ENCODE assay signal across 1 cellular context in genomic region chr3:28940530-28940929, GRCh38.
A peak's percentile ranks its signal among the peaks of the same experiment; 100 is the strongest.
TF ChIP-seq lines count a peak whose summit lies in the region.

No MANE protein-coding gene starts in this region.

TF ChIP-seq in GM12878, 131 proteins besides CTCF, POLR2A, EP300 and RAD21 (continued from another document):
- TF ChIP-seq SKIL (IDR thresholded peaks at IDR 0.05; ENCODE audit: low read depth, poor library complexity, severe bottlenecking) (no peak), E2F4 (IDR thresholded peaks at IDR 0.05; ENCODE audit: low read depth, low read length) (no peak), SMC3 (IDR thresholded peaks at IDR 0.05; ENCODE audit: borderline replicate concordance, low read length) (no peak), HDAC2 (IDR thresholded peaks at IDR 0.05) (no peak), RELB (IDR thresholded peaks at IDR 0.05; ENCODE audit: low read depth) (peak; percentile 86), MLLT1 (IDR thresholded peaks at IDR 0.05) (peak; percentile 62; the same call in 1 of the 2 replicates), USF2 (IDR thresholded peaks at IDR 0.05; ENCODE audit: borderline replicate concordance, low read depth, low read length) (no peak), IRF4 (IDR thresholded peaks at IDR 0.05; ENCODE audit: low read depth, low read length) (no peak), NFIC (IDR thresholded peaks at IDR 0.05; ENCODE audit: low read depth, low read length) (peak; percentile 80), RELA (IDR thresholded peaks at IDR 0.05; ENCODE audit: borderline replicate concordance, partially characterized antibody) (no peak), KLF5 (IDR thresholded peaks at IDR 0.05; ENCODE audit: partially characterized antibody) (no peak), CHD1 (IDR thresholded peaks at IDR 0.05; ENCODE audit: low read depth, low read length) (no peak), KDM1A (IDR thresholded peaks at IDR 0.05; ENCODE audit: borderline replicate concordance) (no peak), ZBED1 (IDR thresholded peaks at IDR 0.05; ENCODE audit: borderline replicate concordance) (no peak), PML (IDR thresholded peaks at IDR 0.05; ENCODE audit: low read length) (no peak), MEF2B (IDR thresholded peaks at IDR 0.05; ENCODE audit: partially characterized antibody, poor library complexity, severe bottlenecking) (no peak), ZNF384 (IDR thresholded peaks at IDR 0.05; ENCODE audit: borderline replicate concordance, low read depth, low read length) (no peak), POU2F2 (IDR thresholded peaks at IDR 0.05; ENCODE audit: borderline replicate concordance, low read depth, low read length) (peak; percentile 84; the same call in 1 of the 3 replicates), POLR2AphosphoS5 (IDR thresholded peaks at IDR 0.05; ENCODE audit: low read length) (no peak), NBN (IDR thresholded peaks at IDR 0.05) (no peak), MXI1 (IDR thresholded peaks at IDR 0.05; ENCODE audit: low read depth, low read length) (no peak), SRF (IDR thresholded peaks at IDR 0.05; ENCODE audit: low read depth in 2 of 2, low read length in 2 of 2) (no peak), CBX3 (IDR thresholded peaks at IDR 0.05; ENCODE audit: borderline replicate concordance, low read depth) (no peak), ETV6 (conservative IDR thresholded peaks at IDR 0.05 in 1 of 2, IDR thresholded peaks at IDR 0.05 in 1 of 2; ENCODE audit: borderline replicate concordance in 1 of 2, low read depth in 1 of 2) (no peak), STAT1 (conservative IDR thresholded peaks at IDR 0.05) (no peak)
